8 cellular contexts compared by ENCODE assay signal in the genomic region with DNA sequence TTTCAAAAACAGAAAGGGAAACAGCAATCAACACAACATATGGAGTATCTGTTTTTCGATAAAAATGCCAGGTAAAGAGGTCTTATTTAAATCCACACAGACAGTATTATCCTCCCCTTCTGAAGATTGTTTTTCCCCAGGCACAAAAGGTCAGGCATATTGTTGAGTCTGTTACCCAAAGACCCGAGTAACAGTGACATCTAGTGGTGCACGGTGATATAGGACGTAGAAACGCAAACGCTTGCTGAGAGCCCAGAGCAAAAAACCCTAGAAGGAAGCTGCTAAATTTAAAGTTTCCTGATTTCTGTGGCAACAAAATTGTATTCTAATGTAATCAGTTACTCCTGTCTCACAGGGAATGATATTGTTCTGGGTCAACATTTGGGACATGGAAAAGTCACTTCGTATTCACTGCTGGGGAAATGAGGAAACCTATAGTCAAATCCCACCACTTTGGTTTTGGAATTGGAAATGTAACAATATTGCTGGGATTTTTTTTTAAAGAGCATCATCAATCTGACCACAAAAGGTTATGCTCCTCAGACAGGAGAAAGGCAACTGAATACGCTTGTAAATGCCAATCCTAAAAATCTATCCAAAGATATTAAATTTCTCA.
DNase-seq lines count a peak whose midpoint lies in the region; ATAC-seq and TF ChIP-seq lines count a peak whose summit lies in the region.

No MANE protein-coding gene starts in this region.

- H3K27me3 Mint-ChIP-seq in WTC11 (ENCODE audit: low read depth): no peaks in the 10 kb centered on the region
- H3K27me3 Mint-ChIP-seq in chondrocyte (ENCODE audit: low read depth): no peaks in the 10 kb centered on the region

- CTCF ChIA-PET in WTC11 (lab: Charles Lee): interaction anchor here (0.6 to 1.8 kb wide), 20 partner anchors 9 to 755 kb away, joined by 3 to 20 read pairs (median 3); no protein-coding TSS in a partner anchor

- peaks cover 36% of the 10 kb centered on the region for H3K4me1 Mint-ChIP-seq in WTC11
- H3K4me1 Mint-ChIP-seq in chondrocyte (ENCODE audit: low read depth): peaks cover 38% of the 10 kb centered on the region

- no peak overlapping the region for H3K9ac ChIP-seq in BLaER1

- no peaks in the 10 kb centered on the region for H4K20me1 ChIP-seq in BLaER1

- DNase-seq in NCI-H2171 (lab: John Stamatoyannopoulos, UW) (peak; percentile 67), WTC11 (ENCODE audit: low spot score) (peak; percentile 76), chondrocyte (ENCODE audit: low spot score) (no peak), left kidney (ENCODE audit: low read depth, low spot score) (peak; percentile 90)
- DNase-seq in stimulated activated CD4-positive, alpha-beta T cell treated with anti-CD3 and anti-CD28 coated beads, TNF-alpha, amount 100 ng/mL, for 24 hours (ENCODE audit: low read depth in 3 of 3): peak; percentile 39 to 58 (median 47)

- ATAC-seq in GM19035 (IDR thresholded peaks at IDR 0.05; ENCODE audit: unreplicated experiment): peak; percentile 95
- peak; percentile 98 for ATAC-seq in HG03159 (IDR thresholded peaks at IDR 0.05; ENCODE audit: unreplicated experiment)
- peak; percentile 82 for ATAC-seq in WTC11

- H3K27ac Mint-ChIP-seq in WTC11 (no peak overlapping the region), chondrocyte (ENCODE audit: unreplicated experiment) (no peak overlapping the region)

- no peaks in the 10 kb centered on the region for H3K9me3 ChIP-seq in BLaER1

- POLR2A ChIA-PET in WTC11 (lab: Charles Lee): no interaction called here

- no peaks in the 10 kb centered on the region for H3K36me3 ChIP-seq in BLaER1

- H3K27me3 ChIP-seq in BLaER1: no peaks in the 10 kb centered on the region

- H3K4me3 ChIP-seq in BLaER1: no peak overlapping the region

- H3K9me3 Mint-ChIP-seq in WTC11 (peaks cover 7% of the 10 kb centered on the region), chondrocyte (ENCODE audit: low read depth) (no peaks in the 10 kb centered on the region)

- TF ChIP-seq CTCF in WTC11 (IDR thresholded peaks at IDR 0.05) (peak; percentile 75), chondrocyte (IDR thresholded peaks at IDR 0.05) (peak; percentile 97)

- H3K4me3 Mint-ChIP-seq in WTC11 (no peak overlapping the region), chondrocyte (ENCODE audit: unreplicated experiment) (no peak overlapping the region)

- no peak overlapping the region for H3K27ac ChIP-seq in BLaER1

- H3K4me1 ChIP-seq in BLaER1: peaks cover 25% of the 10 kb centered on the region

- H3K36me3 Mint-ChIP-seq in WTC11: peaks cover 12% of the 10 kb centered on the region
- no peaks in the 10 kb centered on the region for H3K36me3 Mint-ChIP-seq in chondrocyte (ENCODE audit: low read depth)

- peak overlapping the region; percentile 41 for H3K4me2 ChIP-seq in BLaER1

TF ChIP-seq in WTC11, 78 proteins besides CTCF, POLR2A, EP300 and RAD21:
- TF ChIP-seq JUN (CRISPR knock-in tag; IDR thresholded peaks at IDR 0.05): no peak
- TF ChIP-seq, protein P1, sequence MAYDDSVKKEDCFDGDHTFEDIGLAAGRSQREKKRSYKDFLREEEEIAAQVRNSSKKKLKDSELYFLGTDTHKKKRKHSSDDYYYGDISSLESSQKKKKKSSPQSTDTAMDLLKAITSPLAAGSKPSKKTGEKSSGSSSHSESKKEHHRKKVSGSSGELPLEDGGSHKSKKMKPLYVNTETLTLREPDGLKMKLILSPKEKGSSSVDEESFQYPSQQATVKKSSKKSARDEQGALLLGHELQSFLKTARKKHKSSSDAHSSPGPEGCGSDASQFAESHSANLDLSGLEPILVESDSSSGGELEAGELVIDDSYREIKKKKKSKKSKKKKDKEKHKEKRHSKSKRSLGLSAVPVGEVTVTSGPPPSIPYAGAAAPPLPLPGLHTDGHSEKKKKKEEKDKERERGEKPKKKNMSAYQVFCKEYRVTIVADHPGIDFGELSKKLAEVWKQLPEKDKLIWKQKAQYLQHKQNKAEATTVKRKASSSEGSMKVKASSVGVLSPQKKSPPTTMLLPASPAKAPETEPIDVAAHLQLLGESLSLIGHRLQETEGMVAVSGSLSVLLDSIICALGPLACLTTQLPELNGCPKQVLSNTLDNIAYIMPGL (CRISPR knock-in tag; IDR thresholded peaks at IDR 0.05): no peak
- TF ChIP-seq, protein P2, sequence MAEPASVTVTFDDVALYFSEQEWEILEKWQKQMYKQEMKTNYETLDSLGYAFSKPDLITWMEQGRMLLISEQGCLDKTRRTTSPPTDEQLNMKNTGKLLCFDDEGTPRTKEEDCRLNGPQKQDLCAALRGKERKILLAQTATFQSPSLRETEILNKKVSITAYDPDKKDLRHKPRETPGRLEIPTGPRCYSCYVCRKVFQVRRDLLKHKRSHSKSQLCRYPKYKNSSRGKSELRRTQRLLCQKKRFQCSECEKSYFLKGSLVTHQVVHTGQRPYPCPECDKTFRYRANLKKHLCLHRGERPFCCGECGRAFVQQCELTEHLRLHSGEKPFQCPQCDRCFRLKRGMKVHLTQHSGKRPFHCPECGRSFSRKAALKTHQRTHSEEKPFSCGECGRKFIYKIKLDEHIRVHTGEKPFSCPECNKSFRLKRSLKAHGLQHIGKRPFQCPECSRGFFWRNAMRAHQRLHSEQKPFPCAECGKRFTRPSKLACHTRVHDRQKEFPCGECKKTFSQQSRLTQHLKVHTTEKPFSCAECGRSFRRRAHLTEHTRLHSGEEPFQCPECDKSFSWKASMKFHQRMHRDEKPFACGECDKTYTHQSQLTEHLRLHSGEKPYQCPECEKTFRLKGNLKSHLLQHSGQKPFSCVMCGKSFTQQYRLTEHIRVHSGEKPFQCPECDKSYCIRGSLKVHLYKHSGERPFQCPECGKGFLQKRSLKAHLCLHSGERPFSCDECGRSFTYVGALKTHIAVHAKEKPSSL (CRISPR knock-in tag; conservative IDR thresholded peaks at IDR 0.05): no peak
- TF ChIP-seq, protein P3, sequence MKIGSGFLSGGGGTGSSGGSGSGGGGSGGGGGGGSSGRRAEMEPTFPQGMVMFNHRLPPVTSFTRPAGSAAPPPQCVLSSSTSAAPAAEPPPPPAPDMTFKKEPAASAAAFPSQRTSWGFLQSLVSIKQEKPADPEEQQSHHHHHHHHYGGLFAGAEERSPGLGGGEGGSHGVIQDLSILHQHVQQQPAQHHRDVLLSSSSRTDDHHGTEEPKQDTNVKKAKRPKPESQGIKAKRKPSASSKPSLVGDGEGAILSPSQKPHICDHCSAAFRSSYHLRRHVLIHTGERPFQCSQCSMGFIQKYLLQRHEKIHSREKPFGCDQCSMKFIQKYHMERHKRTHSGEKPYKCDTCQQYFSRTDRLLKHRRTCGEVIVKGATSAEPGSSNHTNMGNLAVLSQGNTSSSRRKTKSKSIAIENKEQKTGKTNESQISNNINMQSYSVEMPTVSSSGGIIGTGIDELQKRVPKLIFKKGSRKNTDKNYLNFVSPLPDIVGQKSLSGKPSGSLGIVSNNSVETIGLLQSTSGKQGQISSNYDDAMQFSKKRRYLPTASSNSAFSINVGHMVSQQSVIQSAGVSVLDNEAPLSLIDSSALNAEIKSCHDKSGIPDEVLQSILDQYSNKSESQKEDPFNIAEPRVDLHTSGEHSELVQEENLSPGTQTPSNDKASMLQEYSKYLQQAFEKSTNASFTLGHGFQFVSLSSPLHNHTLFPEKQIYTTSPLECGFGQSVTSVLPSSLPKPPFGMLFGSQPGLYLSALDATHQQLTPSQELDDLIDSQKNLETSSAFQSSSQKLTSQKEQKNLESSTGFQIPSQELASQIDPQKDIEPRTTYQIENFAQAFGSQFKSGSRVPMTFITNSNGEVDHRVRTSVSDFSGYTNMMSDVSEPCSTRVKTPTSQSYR (CRISPR knock-in tag; IDR thresholded peaks at IDR 0.05): no peak
- no peak for TF ChIP-seq ZNF416 (CRISPR knock-in tag; IDR thresholded peaks at IDR 0.05)
